In the genomic region with DNA sequence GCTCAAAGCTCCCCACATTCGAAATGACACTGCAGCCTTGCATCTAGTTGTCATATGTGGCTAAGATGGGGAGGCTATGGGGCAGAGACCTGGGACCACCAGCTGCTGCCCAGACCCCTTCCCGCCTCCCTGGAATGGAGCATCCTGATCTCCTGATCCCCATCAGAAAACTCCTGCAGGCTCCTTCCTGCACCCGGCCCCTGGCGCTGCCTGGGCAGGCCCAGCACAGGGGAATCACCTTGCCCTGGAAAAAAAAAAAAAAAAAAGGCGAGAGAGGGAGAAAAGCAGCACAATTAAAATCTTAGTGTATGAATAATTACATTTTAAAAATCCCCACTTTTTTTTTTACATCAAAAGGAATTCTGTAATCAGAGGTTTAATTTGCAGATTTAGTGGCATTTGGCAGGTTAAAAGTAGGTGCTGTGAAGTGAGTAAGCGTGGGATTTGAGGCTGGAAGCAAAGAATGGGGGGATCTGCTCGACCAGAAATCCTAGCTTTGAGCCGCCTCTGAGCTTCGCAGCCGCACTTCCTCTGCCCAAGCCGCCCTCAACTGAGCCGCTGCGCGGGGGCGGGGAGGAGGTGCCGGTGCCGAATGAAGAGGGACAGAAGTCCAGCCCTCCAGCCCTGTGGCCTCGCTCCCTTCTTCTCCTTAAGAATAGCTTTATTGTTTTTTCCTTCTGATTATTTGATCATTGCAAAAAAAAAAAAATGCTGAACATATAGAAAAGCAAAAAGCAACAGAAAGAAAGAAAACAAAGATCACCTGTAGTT, we compare ENCODE assay signal across 8 cellular contexts. TPM values are rescaled to one million over a fixed set of nuclear protein-coding genes. Genes with fewer than 3 reads are reported as not detected.
A peak's percentile ranks its signal among the peaks of the same experiment; 100 is the strongest.
DNase-seq lines count a peak whose midpoint lies in the region; ATAC-seq, FAIRE-seq and TF ChIP-seq lines count a peak whose summit lies in the region.

No MANE protein-coding gene starts in this region.

- H3K4me3 ChIP-seq in neuron (ENCODE audit: low read length) (no peak overlapping the region), ascending aorta (no peak overlapping the region)

- no peak for FAIRE-seq in GM12891 (lab: Jason Lieb, UNC)
- no peak for FAIRE-seq in RCC 7860 (lab: Jason Lieb, UNC)

- H3K36me3 ChIP-seq in neuron (ENCODE audit: insufficient read depth, low read length) (no peaks in the 10 kb centered on the region), ascending aorta (no peaks in the 10 kb centered on the region)

- no peaks in the 10 kb centered on the region for H3K9me3 ChIP-seq in neuron (ENCODE audit: low read length)
- no peaks in the 10 kb centered on the region for H3K9me3 ChIP-seq in ascending aorta

- ATAC-seq in GM21526 (IDR thresholded peaks at IDR 0.05; ENCODE audit: low FRiP score, unreplicated experiment), result no peak
- no peak for ATAC-seq in GM18861 (IDR thresholded peaks at IDR 0.05; ENCODE audit: unreplicated experiment)

- TF ChIP-seq POLR2A in GM12891 (IDR thresholded peaks at IDR 0.05; ENCODE audit: low read depth, low read length), result no peak

- DNase-seq in GM12891 (ENCODE audit: insufficient read length, low spot score) (no peak), NOMO-1 treated with DMSO at 0.1 percent for 48 hours (lab: John Stamatoyannopoulos, UW; ENCODE audit: unreplicated experiment) (peak; percentile 31), dermis blood vessel endothelial cell (peak; percentile 8), ascending aorta (ENCODE audit: low spot score in 2 of 2) (no peak), RCC 7860 (ENCODE audit: low spot score) (no peak)

- TF ChIP-seq CTCF in ascending aorta (IDR thresholded peaks at IDR 0.05), result no peak

- intact Hi-C loops in ascending aorta (cut with DNase I), result no loop called here

- H3K27me3 ChIP-seq in neuron (ENCODE audit: insufficient read depth, low read length) (peaks cover 24% of the 10 kb centered on the region), ascending aorta (peaks cover 4% of the 10 kb centered on the region)

- H3K27ac ChIP-seq in ascending aorta, result no peak overlapping the region

- H3K4me1 ChIP-seq in neuron (ENCODE audit: insufficient read depth, low read length) (peaks cover 9% of the 10 kb centered on the region), ascending aorta (peaks cover 0 to 3% of the 10 kb centered on the region in 2 donors)

- peak overlapping the region; percentile 9 for H2AFZ ChIP-seq in neuron (ENCODE audit: low read depth, low read length)

TF ChIP-seq in GM12891, 5 proteins besides CTCF, POLR2A, EP300 and RAD21:
- no peak for TF ChIP-seq POLR2AphosphoS5 (IDR thresholded peaks at IDR 0.05; ENCODE audit: low read depth, low read length)
- peak; percentile 72 for TF ChIP-seq SPI1 (IDR thresholded peaks at IDR 0.05; ENCODE audit: low read depth, low read length)
- TF ChIP-seq TAF1 (IDR thresholded peaks at IDR 0.05; ENCODE audit: low read depth, low read length), result no peak
- TF ChIP-seq PAX5 (IDR thresholded peaks at IDR 0.05; ENCODE audit: insufficient read depth, low read length, severe bottlenecking), result no peak
- TF ChIP-seq POU2F2 (IDR thresholded peaks at IDR 0.05; ENCODE audit: low read depth, low read length), result no peak

RNA-seq across cellular contexts. Expression of gene THNSL2, which starts 30.0 kb away (rescaled TPM):
- 1.0 TPM for polyA plus RNA-seq in GM12891 (2012; ENCODE audit: low read depth, missing spikeins)
- total RNA-seq in dermis blood vessel endothelial cell, result under 0.01 and 0.14 TPM in 2 replicates
- total RNA-seq in ascending aorta, result 13.8 TPM

Comparison
In these comparisons a context has a peak if more than half of its experiments do, and no peak if none do; other contexts are left out.
1. DNase-seq: peak in NOMO-1 treated with DMSO at 0.1 percent for 48 hours (single experiment) and dermis blood vessel endothelial cell (single experiment); none in GM12891 (single experiment), ascending aorta (0 of 2) and RCC 7860 (single experiment).
2. RNA of gene THNSL2, which starts 30.0 kb away (total RNA-seq): 13.8 TPM in ascending aorta (single experiment); under 0.01 to 0.14 TPM in dermis blood vessel endothelial cell; every median in the first group is over 10 times any median in the second.